ENCODE assay signal across 8 cellular contexts in the genomic region with DNA sequence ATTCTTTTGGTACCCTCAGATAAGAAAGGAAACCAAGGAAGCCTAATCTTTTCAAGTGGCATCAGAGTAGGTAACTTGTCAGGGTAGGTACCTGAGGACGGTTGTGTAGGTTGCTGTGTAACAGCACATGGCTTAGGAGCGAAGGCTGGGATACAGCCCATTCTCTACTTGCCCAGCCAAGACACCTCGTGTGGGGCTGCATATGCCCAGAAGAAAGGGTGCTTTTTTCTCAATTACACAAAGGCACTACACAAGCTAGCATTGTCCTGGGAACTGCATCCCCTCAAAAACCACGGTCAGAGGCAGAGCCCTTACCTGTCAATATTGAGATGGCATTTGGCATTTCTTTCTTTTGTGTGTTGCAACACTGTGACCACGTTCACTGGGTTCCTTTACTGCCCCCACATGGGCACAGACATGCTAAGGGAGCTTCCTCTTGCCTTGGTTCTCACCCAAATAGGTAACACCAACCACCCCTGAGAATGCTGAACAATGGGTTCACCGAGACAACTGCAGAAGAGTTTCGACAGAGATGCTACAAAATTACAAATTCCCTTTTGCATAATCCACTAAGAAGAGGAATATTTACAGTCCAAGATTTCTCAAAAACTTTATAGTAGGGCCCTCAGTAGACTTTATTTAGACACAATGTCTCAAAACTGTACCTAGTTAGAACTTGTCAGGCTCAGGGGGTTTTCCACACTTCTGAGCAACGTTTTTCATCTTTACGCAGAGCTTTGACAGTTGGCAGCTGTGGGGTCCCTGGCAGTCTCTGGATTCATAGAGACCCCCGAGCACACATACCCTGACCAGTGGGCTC. TPM values are rescaled to one million over a fixed set of nuclear protein-coding genes. Genes with fewer than 3 reads are reported as not detected.
A peak's percentile ranks its signal among the peaks of the same experiment; 100 is the strongest.
DNase-seq lines count a peak whose midpoint lies in the region; ATAC-seq and TF ChIP-seq lines count a peak whose summit lies in the region.

No MANE protein-coding gene starts in this region.

- no peaks in the 10 kb centered on the region for H3K36me3 ChIP-seq in CD8-positive, alpha-beta memory T cell (ENCODE audit: insufficient read depth, low read length)

- no peaks in the 10 kb centered on the region for H3K27me3 Mint-ChIP-seq in CD8-positive, alpha-beta memory T cell
- no peaks in the 10 kb centered on the region for H3K27me3 Mint-ChIP-seq in activated CD4-positive, alpha-beta memory T cell treated with anti-CD3 and anti-CD28 coated beads for 36 hours

- H3K4me1 ChIP-seq in CD8-positive, alpha-beta memory T cell (ENCODE audit: insufficient read depth, low read length) = peaks cover 25% of the 10 kb centered on the region

- peak in 3 of 5 donors; percentile 18 to 73 (median 41) for DNase-seq in CD8-positive, alpha-beta memory T cell
- DNase-seq in activated CD4-positive, alpha-beta memory T cell treated with anti-CD3 and anti-CD28 coated beads for 36 hours = peak; percentile 66
- no peak for DNase-seq in substantia nigra (lab: John Stamatoyannopoulos, UW)
- DNase-seq in HK-2 (ENCODE audit: unreplicated experiment) = no peak
- DNase-seq in lower leg skin (ENCODE audit: low spot score in 2 of 2) = no peak
- DNase-seq in stimulated activated CD4-positive, alpha-beta T cell treated with anti-CD3 and anti-CD28 coated beads, Interleukin-2, amount 100 ng/mL, for 48 hours = no peak

- intact Hi-C loops in activated CD4-positive, alpha-beta memory T cell treated with anti-CD3 and anti-CD28 coated beads for 36 hours (cut with micrococcal nuclease) = loop anchor here (1.0 kb wide), 3 partner anchors 18 to 56 kb away; no protein-coding TSS in a partner anchor
- intact Hi-C loops in lower leg skin (cut with DNase I; ENCODE audit: low total_unique reads) = loop anchor here (10.0 kb wide), 1 partner anchor 55 kb away; no protein-coding TSS in a partner anchor

- H3K27ac Mint-ChIP-seq in CD8-positive, alpha-beta memory T cell = peak overlapping the region; percentile 23 to 99 (median 91)
- peak overlapping the region; percentile 60 for H3K27ac Mint-ChIP-seq in activated CD4-positive, alpha-beta memory T cell treated with anti-CD3 and anti-CD28 coated beads for 36 hours

- H3K4me1 Mint-ChIP-seq in CD8-positive, alpha-beta memory T cell = peaks cover 27 to 52% (median 39%) of the 10 kb centered on the region in 3 donors
- H3K4me1 Mint-ChIP-seq in activated CD4-positive, alpha-beta memory T cell treated with anti-CD3 and anti-CD28 coated beads for 36 hours (ENCODE audit: low read depth) = peaks cover 34% of the 10 kb centered on the region

- no peak for TF ChIP-seq POLR2A in lower leg skin (IDR thresholded peaks at IDR 0.05)

- peak overlapping the region; percentile 42 to 85 (median 76) for H3K4me3 Mint-ChIP-seq in CD8-positive, alpha-beta memory T cell
- H3K4me3 Mint-ChIP-seq in activated CD4-positive, alpha-beta memory T cell treated with anti-CD3 and anti-CD28 coated beads for 36 hours = peak overlapping the region; percentile 10

- POLR2A ChIA-PET in CD8-positive, alpha-beta memory T cell (lab: Charles Lee) = interaction anchor here (0.6 to 2.0 kb wide), 6 partner anchors 13 to 54 kb away, joined by 3 to 9 read pairs (median 3); no protein-coding TSS in a partner anchor
- POLR2A ChIA-PET in activated CD4-positive, alpha-beta memory T cell treated with anti-CD3 and anti-CD28 coated beads for 36 hours (lab: Charles Lee) = interaction anchor here (0.7 to 1.8 kb wide), 8 partner anchors 8 to 72 kb away, joined by 3 to 7 read pairs (median 4); no protein-coding TSS in a partner anchor

- H3K4me3 ChIP-seq in CD8-positive, alpha-beta memory T cell (ENCODE audit: low read length) = no peak overlapping the region
- no peak overlapping the region for H3K4me3 ChIP-seq in lower leg skin (ENCODE audit: low read depth, poor library complexity, severe bottlenecking)

- CTCF ChIA-PET in CD8-positive, alpha-beta memory T cell (lab: Charles Lee) = interaction anchor here (1.1 to 3.7 kb wide), 16 partner anchors 9 to 108 kb away, joined by 3 to 30 read pairs (median 8); no protein-coding TSS in a partner anchor
- CTCF ChIA-PET in activated CD4-positive, alpha-beta memory T cell treated with anti-CD3 and anti-CD28 coated beads for 36 hours (lab: Charles Lee) = interaction anchor here (0.7 to 5.0 kb wide), 14 partner anchors 7 to 108 kb away, joined by 3 to 38 read pairs (median 6); no protein-coding TSS in a partner anchor

- no peak for TF ChIP-seq CTCF in lower leg skin (IDR thresholded peaks at IDR 0.05)

- WGBS in lower leg skin, 2 donors = 56 to 67% methylated on average over 9 to 10 of the region's 10 CpGs

- no peaks in the 10 kb centered on the region for H3K27me3 ChIP-seq in CD8-positive, alpha-beta memory T cell (ENCODE audit: insufficient read depth, low read length, poor library complexity, severe bottlenecking)

- no peaks in the 10 kb centered on the region for H3K9me3 ChIP-seq in CD8-positive, alpha-beta memory T cell (ENCODE audit: low read length)

- H3K36me3 Mint-ChIP-seq in CD8-positive, alpha-beta memory T cell = peaks cover 0 to 1% (median 1%) of the 10 kb centered on the region in 3 donors
- H3K36me3 Mint-ChIP-seq in activated CD4-positive, alpha-beta memory T cell treated with anti-CD3 and anti-CD28 coated beads for 36 hours = peaks cover 4% of the 10 kb centered on the region

- H3K9me3 Mint-ChIP-seq in CD8-positive, alpha-beta memory T cell = no peaks in the 10 kb centered on the region
- H3K9me3 Mint-ChIP-seq in activated CD4-positive, alpha-beta memory T cell treated with anti-CD3 and anti-CD28 coated beads for 36 hours = no peaks in the 10 kb centered on the region

- H3K27ac ChIP-seq in CD8-positive, alpha-beta memory T cell (ENCODE audit: low read depth, low read length) = no peak overlapping the region
- no peak overlapping the region for H3K27ac ChIP-seq in substantia nigra (ENCODE audit: low read depth, low read length, poor library complexity, severe bottlenecking)

- ATAC-seq in GM18909 (IDR thresholded peaks at IDR 0.05; ENCODE audit: poor library complexity, unreplicated experiment) (peak; percentile 84), HG02973 (IDR thresholded peaks at IDR 0.05; ENCODE audit: unreplicated experiment) (peak; percentile 61)

RNA-seq across cellular contexts. Expression of a gene that starts 35.8 kb away (rescaled TPM):
- 10 to 100 TPM; 13.7 to 15.7 TPM for total RNA-seq in CD8-positive, alpha-beta memory T cell
- polyA plus RNA-seq in CD8-positive, alpha-beta memory T cell = 7.0 TPM
- total RNA-seq in activated CD4-positive, alpha-beta memory T cell treated with anti-CD3 and anti-CD28 coated beads for 36 hours = 10 to 100 TPM; 12.0 to 12.3 TPM
- total RNA-seq in lower leg skin = not detected

Comparison
In these comparisons a context has a peak if more than half of its experiments do, and no peak if none do; other contexts are left out.
1. DNase-seq: peak in CD8-positive, alpha-beta memory T cell (3 of 5) and activated CD4-positive, alpha-beta memory T cell treated with anti-CD3 and anti-CD28 coated beads for 36 hours (single experiment); none in substantia nigra (0 of 49), HK-2 (single experiment), lower leg skin (0 of 2) and stimulated activated CD4-positive, alpha-beta T cell treated with anti-CD3 and anti-CD28 coated beads, Interleukin-2, amount 100 ng/mL, for 48 hours (0 of 2).
2. RNA of a gene that starts 35.8 kb away (total RNA-seq): 13.7 to 15.7 TPM in CD8-positive, alpha-beta memory T cell and 12.0 to 12.3 TPM in activated CD4-positive, alpha-beta memory T cell treated with anti-CD3 and anti-CD28 coated beads for 36 hours; not detected in lower leg skin; every median in the first group is over 10 times any median in the second.